In the genomic region with DNA sequence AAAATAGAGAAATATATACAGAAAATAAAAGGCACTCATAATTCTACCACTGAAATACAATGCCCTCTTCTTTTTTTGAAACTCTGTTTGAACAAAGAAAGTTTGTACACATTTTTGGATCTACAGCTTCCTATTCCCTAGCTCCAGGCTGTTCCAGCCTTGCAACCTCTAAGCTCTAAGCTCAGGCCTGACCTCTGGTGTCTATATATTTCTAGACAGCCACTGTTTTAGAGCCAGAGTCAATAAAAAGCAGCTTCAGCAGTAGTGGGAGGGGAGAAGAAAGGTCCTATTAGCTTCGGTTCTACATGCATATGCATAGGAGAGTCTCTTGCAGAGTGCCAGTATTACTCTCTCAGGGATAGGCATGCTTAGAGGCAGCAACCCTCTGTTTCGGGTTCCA, we compare ENCODE assay signal across 10 cellular contexts. TPM values are rescaled to one million over a fixed set of nuclear protein-coding genes. Genes with fewer than 3 reads are reported as not detected.
DNase-seq lines count a peak whose midpoint lies in the region; ATAC-seq and TF ChIP-seq lines count a peak whose summit lies in the region.
"Had no signal": no experiment of that assay in that cellular context is flagged by ENCODE, and none has a peak within 500 bp of the region (broad histone marks: within the 10 kb centered on the region; RNA-seq: fewer than 3 reads in every experiment).

No MANE protein-coding gene starts in this region.

- POLR2A ChIA-PET in PC-3 (lab: Charles Lee; ENCODE audit: unreplicated experiment), result no interaction called here

- no peak overlapping the region for H3K4me2 ChIP-seq in GM23338
- no peak overlapping the region for H3K4me2 ChIP-seq in PC-3 (ENCODE audit: low read length)

- no peaks in the 10 kb centered on the region for H3K9me3 Mint-ChIP-seq in GM23338
- H3K9me3 Mint-ChIP-seq in progenitor cell of endocrine pancreas (ENCODE audit: low read depth), result peaks cover 12% of the 10 kb centered on the region
- H3K9me3 Mint-ChIP-seq: activated naive CD4-positive, alpha-beta T cell treated with anti-CD3 and anti-CD28 coated beads, Interleukin-2, amount 50 U/mL, for 24 hours had no signal

- peak; percentile 36 for DNase-seq in GM23338 (ENCODE audit: low spot score)
- peak; percentile 64 for DNase-seq in PC-3
- DNase-seq in fibroblast of mammary gland (ENCODE audit: low read depth), result peak; percentile 35
- no peak for DNase-seq in progenitor cell of endocrine pancreas (ENCODE audit: low spot score, unreplicated experiment)
- no peak for DNase-seq in activated naive CD4-positive, alpha-beta T cell treated with Interleukin-2 at 50 U/mL for 16 hours
- DNase-seq in activated naive CD4-positive, alpha-beta T cell treated with anti-CD3 and anti-CD28 coated beads, Interleukin-2, amount 50 U/mL, for 16 hours, result no peak
- DNase-seq: hypothalamus had no signal

- no peaks in the 10 kb centered on the region for H3K4me1 Mint-ChIP-seq in GM23338
- H3K4me1 Mint-ChIP-seq in progenitor cell of endocrine pancreas (ENCODE audit: low read depth), result peaks cover 5% of the 10 kb centered on the region
- H3K4me1 Mint-ChIP-seq: activated naive CD4-positive, alpha-beta T cell treated with anti-CD3 and anti-CD28 coated beads, Interleukin-2, amount 50 U/mL, for 24 hours had no signal

- no peak overlapping the region for H3K4me3 ChIP-seq in GM23338
- no peak overlapping the region for H3K4me3 ChIP-seq in PC-3 (ENCODE audit: low read length)
- no peak overlapping the region for H3K4me3 ChIP-seq in fibroblast of mammary gland (ENCODE audit: control insufficient read depth, low read depth, low read length)

- H3K9me3 ChIP-seq in PC-3 (ENCODE audit: low read length), result no peaks in the 10 kb centered on the region

- H4K20me1 ChIP-seq in GM23338 (replicated peaks; ENCODE audit: insufficient read depth), result no peaks in the 10 kb centered on the region
- H4K20me1 ChIP-seq in PC-3 (ENCODE audit: low read length), result no peaks in the 10 kb centered on the region

- H3K4me1 ChIP-seq in GM23338 (ENCODE audit: insufficient read depth) (no peaks in the 10 kb centered on the region), PC-3 (ENCODE audit: insufficient read depth, low read length) (peaks cover 16% of the 10 kb centered on the region)

- H3K27me3 ChIP-seq in GM23338 (ENCODE audit: insufficient read depth) (no peaks in the 10 kb centered on the region), PC-3 (ENCODE audit: low read length) (no peaks in the 10 kb centered on the region)

- peak; percentile 79 for ATAC-seq in GM23338
- ATAC-seq in PC-3, result peak; percentile 82
- ATAC-seq in HG03097 (IDR thresholded peaks at IDR 0.05; ENCODE audit: low FRiP score, unreplicated experiment), result no peak

- H3K27ac ChIP-seq in GM23338 (ENCODE audit: low read depth) (no peak overlapping the region), PC-3 (ENCODE audit: low read length) (no peak overlapping the region)

- H3K4me3 Mint-ChIP-seq in GM23338, result no peak overlapping the region
- H3K4me3 Mint-ChIP-seq in progenitor cell of endocrine pancreas (ENCODE audit: low read depth), result no peak overlapping the region
- H3K4me3 Mint-ChIP-seq: activated naive CD4-positive, alpha-beta T cell treated with anti-CD3 and anti-CD28 coated beads, Interleukin-2, amount 50 U/mL, for 24 hours had no signal

- no peaks in the 10 kb centered on the region for H3K79me2 ChIP-seq in GM23338 (replicated peaks; ENCODE audit: insufficient read depth)
- H3K79me2 ChIP-seq in PC-3 (ENCODE audit: low read length), result no peaks in the 10 kb centered on the region

- H3K36me3 Mint-ChIP-seq in GM23338 (ENCODE audit: low read depth), result peaks cover 3% of the 10 kb centered on the region; the same call in 2 of the 3 replicates
- H3K36me3 Mint-ChIP-seq in progenitor cell of endocrine pancreas (ENCODE audit: insufficient read depth), result peaks cover 14% of the 10 kb centered on the region

- intact Hi-C loops in PC-3 (cut with micrococcal nuclease), result loop anchor here (1.0 kb wide), 2 partner anchors 62 to 66 kb away; no protein-coding TSS in a partner anchor

- H3K27me3 Mint-ChIP-seq in GM23338 (ENCODE audit: insufficient read depth, low read depth, poor library complexity) (no peaks in the 10 kb centered on the region), progenitor cell of endocrine pancreas (no peaks in the 10 kb centered on the region)
- H3K27me3 Mint-ChIP-seq: activated naive CD4-positive, alpha-beta T cell treated with anti-CD3 and anti-CD28 coated beads, Interleukin-2, amount 50 U/mL, for 24 hours had no signal

- no peak overlapping the region for H3K9ac ChIP-seq in PC-3 (ENCODE audit: low read length)

- no peaks in the 10 kb centered on the region for H3F3A ChIP-seq in GM23338 (replicated peaks; ENCODE audit: low read depth)
- H3F3A ChIP-seq in PC-3 (ENCODE audit: low read length, unreplicated experiment), result peaks cover 3% of the 10 kb centered on the region

- H3K9me2 ChIP-seq in GM23338 (ENCODE audit: insufficient read depth) (no peaks in the 10 kb centered on the region), PC-3 (replicated peaks; ENCODE audit: low read length) (no peaks in the 10 kb centered on the region)

- H3K27ac Mint-ChIP-seq in GM23338 (no peak overlapping the region), progenitor cell of endocrine pancreas (no peak overlapping the region)
- H3K27ac Mint-ChIP-seq: activated naive CD4-positive, alpha-beta T cell treated with anti-CD3 and anti-CD28 coated beads, Interleukin-2, amount 50 U/mL, for 24 hours had no signal

- H2AFZ ChIP-seq in GM23338 (no peak overlapping the region), PC-3 (ENCODE audit: low read length) (no peak overlapping the region)

- BruUV-seq in PC-3 (replicated peaks; lab: Mats Ljungman, UMichigan), result no TSS peak

- TF ChIP-seq CTCF in GM23338 (conservative IDR thresholded peaks at IDR 0.05; ENCODE audit: low read depth in 2 of 2), result peak; percentile 28 to 36; a peak in 3 of 4 replicates
- peak; percentile 64 for TF ChIP-seq CTCF in PC-3 (conservative IDR thresholded peaks at IDR 0.05; ENCODE audit: low read depth, low read length)
- TF ChIP-seq CTCF in fibroblast of mammary gland (conservative IDR thresholded peaks at IDR 0.05; ENCODE audit: control insufficient read depth, insufficient read depth, low read depth, low read length), result peak; percentile 37
- peak; percentile 49 for TF ChIP-seq CTCF in progenitor cell of endocrine pancreas (IDR thresholded peaks at IDR 0.05; ENCODE audit: unreplicated experiment)

- no peaks in the 10 kb centered on the region for H3K36me3 ChIP-seq in GM23338 (ENCODE audit: insufficient read depth)
- H3K36me3 ChIP-seq in PC-3 (ENCODE audit: low read depth, low read length), result peaks cover 11% of the 10 kb centered on the region

- CTCF ChIA-PET in PC-3 (lab: Charles Lee), result interaction anchor here (0.6 to 1.5 kb wide), 11 partner anchors 9 to 580 kb away, joined by 3 to 51 read pairs (median 4); no protein-coding TSS in a partner anchor

TF ChIP-seq in GM23338, 12 proteins besides CTCF, POLR2A, EP300 and RAD21 (continues in another document):
- TF ChIP-seq POLR2AphosphoS5 (IDR thresholded peaks at IDR 0.05; ENCODE audit: low read depth) (no peak), ZNF114 (CRISPR knock-in tag; IDR thresholded peaks at IDR 0.05) (no peak), STAT1 (IDR thresholded peaks at IDR 0.05; ENCODE audit: unreplicated experiment) (no peak), CREB1 (CRISPR knock-in tag; IDR thresholded peaks at IDR 0.05; ENCODE audit: low read depth) (no peak), ZNF331 (CRISPR knock-in tag; IDR thresholded peaks at IDR 0.05; ENCODE audit: low read depth) (no peak)
- TF ChIP-seq, protein P1, sequence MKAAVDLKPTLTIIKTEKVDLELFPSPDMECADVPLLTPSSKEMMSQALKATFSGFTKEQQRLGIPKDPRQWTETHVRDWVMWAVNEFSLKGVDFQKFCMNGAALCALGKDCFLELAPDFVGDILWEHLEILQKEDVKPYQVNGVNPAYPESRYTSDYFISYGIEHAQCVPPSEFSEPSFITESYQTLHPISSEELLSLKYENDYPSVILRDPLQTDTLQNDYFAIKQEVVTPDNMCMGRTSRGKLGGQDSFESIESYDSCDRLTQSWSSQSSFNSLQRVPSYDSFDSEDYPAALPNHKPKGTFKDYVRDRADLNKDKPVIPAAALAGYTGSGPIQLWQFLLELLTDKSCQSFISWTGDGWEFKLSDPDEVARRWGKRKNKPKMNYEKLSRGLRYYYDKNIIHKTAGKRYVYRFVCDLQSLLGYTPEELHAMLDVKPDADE (IDR thresholded peaks at IDR 0.05), result no peak

RNA-seq across cellular contexts. Expression of a gene that starts 39.7 kb away (rescaled TPM):
- total RNA-seq in GM23338 (2014; rRNA removed; shearing (Covaris generic)), result not detected in 2 replicates
- polyA plus RNA-seq in GM23338 (2016; fragmentation: Nextera tagmentation; extraction: Ambion mirVana), result not detected in 2 replicates
- not detected in 2 replicates for total RNA-seq in PC-3 (2014; rRNA removed)
- 1.2 and 1.6 TPM in 2 replicates for total RNA-seq in progenitor cell of endocrine pancreas

RNA-seq across cellular contexts. Expression of a gene that starts 40.1 kb away (rescaled TPM):
- 1.7 and 2.1 TPM in 2 replicates for total RNA-seq in GM23338 (2014; rRNA removed; shearing (Covaris generic))
- polyA plus RNA-seq in GM23338 (2016; fragmentation: Nextera tagmentation; extraction: Ambion mirVana), result 1.6 and 2.0 TPM in 2 replicates
- total RNA-seq in PC-3 (2014; rRNA removed) (24.8 and 25.7 TPM in 2 replicates), progenitor cell of endocrine pancreas (15.8 and 17.0 TPM in 2 replicates)

RNA-seq across cellular contexts. Expression of a gene that starts 56.8 kb away (rescaled TPM):
- total RNA-seq in GM23338 (2014; rRNA removed; shearing (Covaris generic)), result not detected in 2 replicates
- polyA plus RNA-seq in GM23338 (2016; fragmentation: Nextera tagmentation; extraction: Ambion mirVana), result not detected in 2 replicates
- total RNA-seq in PC-3 (2014; rRNA removed) (not detected in 2 replicates), progenitor cell of endocrine pancreas (not detected in 2 replicates)
- total RNA-seq: subcutaneous adipose tissue had no signal

Comparison
In these comparisons a context has a peak if more than half of its experiments do, and no peak if none do; other contexts are left out.
1. DNase-seq: peak in GM23338 (single experiment), PC-3 (single experiment) and fibroblast of mammary gland (single experiment); none in progenitor cell of endocrine pancreas (single experiment), activated naive CD4-positive, alpha-beta T cell treated with Interleukin-2 at 50 U/mL for 16 hours (single experiment) and activated naive CD4-positive, alpha-beta T cell treated with anti-CD3 and anti-CD28 coated beads, Interleukin-2, amount 50 U/mL, for 16 hours (single experiment).
2. Peak in every context shown above with its lines, with median percentiles within 50 percentile points of each other: CTCF ChIP-seq.